8 cellular contexts compared by ENCODE assay signal in the genomic region with DNA sequence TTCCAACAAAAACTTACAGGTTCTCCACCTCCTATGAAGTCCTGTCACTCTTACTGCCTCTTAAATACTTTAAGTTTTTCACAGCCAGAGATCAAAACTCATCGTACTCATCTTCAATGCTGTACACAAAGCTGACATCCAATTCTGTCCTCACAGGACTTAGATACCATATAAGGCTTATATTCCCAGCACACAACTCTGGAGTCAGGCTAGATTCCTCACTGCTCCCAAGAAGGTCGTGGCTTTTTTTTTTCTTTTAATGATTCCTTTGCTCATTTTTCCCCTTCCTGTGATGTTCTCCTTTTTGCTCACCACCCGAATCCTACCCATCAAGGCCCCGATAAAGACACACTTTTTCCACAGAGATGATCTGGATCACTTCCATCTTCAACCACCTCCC. TPM values are rescaled to one million over a fixed set of nuclear protein-coding genes. Genes with fewer than 3 reads are reported as not detected.
A peak's percentile ranks its signal among the peaks of the same experiment; 100 is the strongest.
DNase-seq lines count a peak whose midpoint lies in the region; ATAC-seq and TF ChIP-seq lines count a peak whose summit lies in the region.

No MANE protein-coding gene starts in this region.

- no peaks in the 10 kb centered on the region for H3K36me3 ChIP-seq in KMS-11 (ENCODE audit: insufficient read depth)
- H3K36me3 ChIP-seq in naive thymus-derived CD4-positive, alpha-beta T cell (ENCODE audit: control insufficient read depth in 2 of 3, insufficient read depth in 3 of 3, low read length in 3 of 3): peaks cover 0 to 6% (median 0%) of the 10 kb centered on the region in 3 experiments

- peak overlapping the region; percentile 93 for H3K27ac ChIP-seq in KMS-11
- peak overlapping the region; percentile 99 for H3K27ac ChIP-seq in naive thymus-derived CD4-positive, alpha-beta T cell (ENCODE audit: low read depth, low read length)

- H3K27me3 ChIP-seq in KMS-11 (ENCODE audit: insufficient read depth, low read depth): no peaks in the 10 kb centered on the region
- no peaks in the 10 kb centered on the region for H3K27me3 ChIP-seq in naive thymus-derived CD4-positive, alpha-beta T cell (ENCODE audit: control insufficient read depth in 2 of 2, insufficient read depth in 2 of 2, low read length in 2 of 2)

- ATAC-seq in naive thymus-derived CD4-positive, alpha-beta T cell: no peak

- peak overlapping the region; percentile 82 to 99 (median 94) for H3K4me3 Mint-ChIP-seq in naive thymus-derived CD4-positive, alpha-beta T cell

- peak overlapping the region; percentile 81; the same call in 1 of the 2 replicates for H3K9ac ChIP-seq in KMS-11

- POLR2A ChIA-PET in naive thymus-derived CD4-positive, alpha-beta T cell (lab: Charles Lee): interaction anchor here (1.1 to 4.2 kb wide), 9 partner anchors 9 to 45 kb away, joined by 3 to 39 read pairs (median 8); a partner anchor contains a TSS

- peaks cover 41% of the 10 kb centered on the region for H3K4me1 ChIP-seq in KMS-11 (ENCODE audit: low read depth, poor library complexity, severe bottlenecking)
- H3K4me1 ChIP-seq in naive thymus-derived CD4-positive, alpha-beta T cell (ENCODE audit: control insufficient read depth in 2 of 2, insufficient read depth in 2 of 2, low read length in 2 of 2): peaks cover 12 to 20% of the 10 kb centered on the region in 2 donors

- peaks cover 25 to 71% (median 63%) of the 10 kb centered on the region in 7 donors for H3K4me1 Mint-ChIP-seq in naive thymus-derived CD4-positive, alpha-beta T cell

- peak overlapping the region; percentile 95 to 99 (median 97) for H3K27ac Mint-ChIP-seq in naive thymus-derived CD4-positive, alpha-beta T cell

- H3K36me3 Mint-ChIP-seq in naive thymus-derived CD4-positive, alpha-beta T cell: peaks cover 0 to 39% (median 18%) of the 10 kb centered on the region in 5 donors

- H4K20me1 ChIP-seq in KMS-11 (ENCODE audit: insufficient read depth): no peaks in the 10 kb centered on the region

- no peaks in the 10 kb centered on the region for H3K9me3 ChIP-seq in naive thymus-derived CD4-positive, alpha-beta T cell (ENCODE audit: control insufficient read depth in 2 of 3, low read length in 3 of 3)

- no peak overlapping the region for H3K4me3 ChIP-seq in KMS-11 (IDR thresholded peaks at IDR 0.05; ENCODE audit: insufficient read depth, low read depth, low read length)
- peak overlapping the region; percentile 77 for H3K4me3 ChIP-seq in choroid plexus epithelial cell (ENCODE audit: low read depth, low read length)
- peak overlapping the region; percentile 85 for H3K4me3 ChIP-seq in naive thymus-derived CD4-positive, alpha-beta T cell (ENCODE audit: low read length)

- CTCF ChIA-PET in naive thymus-derived CD4-positive, alpha-beta T cell (lab: Charles Lee): interaction anchor here (1.0 to 1.3 kb wide), 2 partner anchors 14 to 297 kb away, joined by 3 to 4 read pairs; no protein-coding TSS in a partner anchor

- no peaks in the 10 kb centered on the region for H3K27me3 Mint-ChIP-seq in naive thymus-derived CD4-positive, alpha-beta T cell

- no peak overlapping the region; the same call in 1 of the 2 replicates for H2AFZ ChIP-seq in KMS-11 (ENCODE audit: low read depth)

- H3K79me2 ChIP-seq in KMS-11 (ENCODE audit: insufficient read depth, low read depth): peaks cover 38% of the 10 kb centered on the region; the same call in 1 of the 2 replicates

- intact Hi-C loops in naive thymus-derived CD4-positive, alpha-beta T cell (cut with micrococcal nuclease): loop anchor here (10.0 kb wide), 5 partner anchors 779 to 2001 kb away; a partner anchor contains a TSS
- intact Hi-C loops in posterior cingulate gyrus (cut with DNase I): loop anchor here (5.0 kb wide), 1 partner anchor 46 kb away; a partner anchor contains a TSS

- peaks cover 0 to 21% (median 2%) of the 10 kb centered on the region in 11 donors for H3K9me3 Mint-ChIP-seq in naive thymus-derived CD4-positive, alpha-beta T cell

- peak; percentile 6 for DNase-seq in AG08395 (ENCODE audit: low spot score)
- DNase-seq in choroid plexus epithelial cell (ENCODE audit: low read depth): no peak
- no peak for DNase-seq in naive thymus-derived CD4-positive, alpha-beta T cell
- DNase-seq in GM19238 (ENCODE audit: insufficient read length, low spot score): no peak
- no peak for DNase-seq in posterior cingulate gyrus
- DNase-seq in NCI-H2107 treated with DMSO at 0.1 percent for 48 hours (lab: John Stamatoyannopoulos, UW; ENCODE audit: unreplicated experiment): no peak
- DNase-seq in amniotic stem cell (lab: John Stamatoyannopoulos, UW): no peak

- H3K4me2 ChIP-seq in KMS-11: peak overlapping the region; percentile 78

- TF ChIP-seq CTCF in KMS-11 (conservative IDR thresholded peaks at IDR 0.05; ENCODE audit: low read depth, low read length) (no peak), choroid plexus epithelial cell (conservative IDR thresholded peaks at IDR 0.05; ENCODE audit: low read depth, low read length) (no peak)

RNA-seq across cellular contexts. Expression of a gene that starts 0.9 kb away (rescaled TPM):
- total RNA-seq in naive thymus-derived CD4-positive, alpha-beta T cell: 10 to 100 TPM; 20.7 to 31.1 (median 23.5) TPM
- polyA plus RNA-seq in naive thymus-derived CD4-positive, alpha-beta T cell: 10 to 100 TPM; 17.8 to 33.5 TPM

RNA-seq across cellular contexts. Expression of a gene that starts 1.0 kb away (rescaled TPM):
- total RNA-seq in naive thymus-derived CD4-positive, alpha-beta T cell: 100 to 1,000 TPM in 2 of 5 experiments, 10 to 100 TPM in 3; 30.4 to 142 (median 72.5) TPM
- 10 to 100 TPM; 30.4 to 32.7 TPM for polyA plus RNA-seq in naive thymus-derived CD4-positive, alpha-beta T cell

RNA-seq across cellular contexts. Expression of a gene that starts 44.6 kb away (rescaled TPM):
- 10 to 100 TPM; 10.1 to 22.8 (median 18.3) TPM for total RNA-seq in naive thymus-derived CD4-positive, alpha-beta T cell
- 10 to 100 TPM; 17.7 to 19.7 TPM for polyA plus RNA-seq in naive thymus-derived CD4-positive, alpha-beta T cell
